Comparison of ENCODE assay signal across 31 cellular contexts in genomic region chr2:88080545-88080944, GRCh38. TPM values are rescaled to one million over a fixed set of nuclear protein-coding genes. Genes with fewer than 3 reads are reported as not detected.
"Had no signal": no experiment of that assay in that cellular context is flagged by ENCODE, and none has a peak within 500 bp of the region (broad histone marks: within the 10 kb centered on the region; RNA-seq: fewer than 3 reads in every experiment).

No MANE protein-coding gene starts in this region.

- H3K4me1 ChIP-seq: colonic mucosa, left lung, stomach, thyroid gland, upper lobe of right lung had no signal

- H3K27me3 ChIP-seq: colonic mucosa, heart right ventricle, left lung, ovary, thyroid gland, upper lobe of right lung had no signal

- H3K36me3 Mint-ChIP-seq: activated CD8-positive, alpha-beta memory T cell treated with anti-CD3 and anti-CD28 coated beads, Interleukin-2, amount 10 ng/mL, durations not matched to agents 7 days and 5 days; activated naive CD4-positive, alpha-beta T cell treated with anti-CD3 and anti-CD28 coated beads, Interleukin-2, amount 50 U/mL, for 72 hours; naive B cell; stimulated activated naive B cell treated with anti-CD40 and anti-IgM and Interleukin-4, amounts not matched to agents 10 μg/mL and 1 μg/mL and 100 μg/mL, for 72 hours had no signal

- DNase-seq: activated CD4-positive, alpha-beta T cell treated with anti-CD3 and anti-CD28 coated beads for 36 hours; activated CD4-positive, CD25-positive, alpha-beta regulatory T cell; activated CD8-positive, alpha-beta memory T cell treated with anti-CD3 and anti-CD28 coated beads, Interleukin-2, amount 10 ng/mL, durations not matched to agents 7 days and 5 days; activated CD8-positive, alpha-beta T cell treated with anti-CD3 and anti-CD28 coated beads, Interleukin-2, amount 10 ng/mL, durations not matched to agents 7 days and 5 days; activated naive CD4-positive, alpha-beta T cell; activated T-cell treated with anti-CD3 and anti-CD28 coated beads, Interleukin-2, amount 50 U/mL, for 48 hours; cerebellar nuclear complex; colonic mucosa; effector memory CD4-positive, alpha-beta T cell; heart right ventricle; kidney glomerular epithelial cell; left lung; naive B cell; nephron progenitor cell; ovary; retina; stimulated activated CD4-positive, alpha-beta T cell treated with anti-CD3 and anti-CD28 coated beads, Interleukin-15, amount 100 ng/mL, for 24 hours; stimulated activated CD4-positive, alpha-beta T cell treated with anti-CD3 and anti-CD28 coated beads, Interleukin-2, amount 100 ng/mL, for 24 hours; stimulated activated naive B cell treated with anti-CD40 and anti-IgM and Interleukin-4, amounts not matched to agents 10 μg/mL and 1 μg/mL and 100 μg/mL, for 72 hours; stomach; T-helper 1 cell; thyroid gland; upper lobe of right lung had no signal

- H3K9me3 ChIP-seq: colonic mucosa, heart right ventricle, left lung, ovary, stomach, thyroid gland, upper lobe of right lung had no signal

- H3K27ac ChIP-seq: colonic mucosa, left lung, ovary, stomach, thyroid gland, upper lobe of right lung had no signal

- H3K4me3 Mint-ChIP-seq: activated CD4-positive, alpha-beta T cell treated with anti-CD3 and anti-CD28 coated beads for 36 hours; activated CD8-positive, alpha-beta memory T cell treated with anti-CD3 and anti-CD28 coated beads, Interleukin-2, amount 10 ng/mL, durations not matched to agents 7 days and 5 days; activated CD8-positive, alpha-beta T cell treated with anti-CD3 and anti-CD28 coated beads, Interleukin-2, amount 10 ng/mL, durations not matched to agents 7 days and 5 days; naive B cell; nephron progenitor cell; stimulated activated naive B cell treated with anti-CD40 and anti-IgM and Interleukin-4, amounts not matched to agents 10 μg/mL and 1 μg/mL and 100 μg/mL, for 72 hours; T-helper 2 cell treated with Interferon-gamma antibody and Interleukin-4, amounts not matched to agents 5 μg/mL and 100 μg/mL, for 36 hours had no signal

- H3K36me3 ChIP-seq: colonic mucosa, left lung, ovary, stomach, thyroid gland, upper lobe of right lung had no signal

- H3K27me3 Mint-ChIP-seq: activated CD4-positive, alpha-beta T cell treated with anti-CD3 and anti-CD28 coated beads for 36 hours; activated CD8-positive, alpha-beta memory T cell treated with anti-CD3 and anti-CD28 coated beads, Interleukin-2, amount 10 ng/mL, durations not matched to agents 7 days and 5 days; progenitor cell of endocrine pancreas had no signal

- FAIRE-seq: bronchial epithelial cell had no signal

- H3K9me3 Mint-ChIP-seq: activated naive CD4-positive, alpha-beta T cell treated with anti-CD3 and anti-CD28 coated beads, Interleukin-2, amount 50 U/mL, for 72 hours; naive B cell; nephron progenitor cell; stimulated activated naive B cell treated with anti-CD40 and anti-IgM and Interleukin-4, amounts not matched to agents 10 μg/mL and 1 μg/mL and 100 μg/mL, for 72 hours; T-helper 2 cell treated with Interferon-gamma antibody and Interleukin-4, amounts not matched to agents 5 μg/mL and 100 μg/mL, for 36 hours had no signal

- H3K4me3 ChIP-seq: colonic mucosa, heart right ventricle, left lung, lung, ovary, stomach, thyroid gland, upper lobe of right lung had no signal

- H3K4me1 Mint-ChIP-seq: activated CD4-positive, alpha-beta T cell treated with anti-CD3 and anti-CD28 coated beads for 36 hours; activated CD8-positive, alpha-beta memory T cell treated with anti-CD3 and anti-CD28 coated beads, Interleukin-2, amount 10 ng/mL, durations not matched to agents 7 days and 5 days; naive B cell; nephron progenitor cell; stimulated activated naive B cell treated with anti-CD40 and anti-IgM and Interleukin-4, amounts not matched to agents 10 μg/mL and 1 μg/mL and 100 μg/mL, for 72 hours had no signal

- H3K27ac Mint-ChIP-seq: activated CD4-positive, alpha-beta T cell treated with anti-CD3 and anti-CD28 coated beads for 36 hours; activated CD8-positive, alpha-beta memory T cell treated with anti-CD3 and anti-CD28 coated beads, Interleukin-2, amount 10 ng/mL, durations not matched to agents 7 days and 5 days; activated CD8-positive, alpha-beta T cell treated with anti-CD3 and anti-CD28 coated beads, Interleukin-2, amount 10 ng/mL, durations not matched to agents 7 days and 5 days; activated naive CD4-positive, alpha-beta T cell treated with anti-CD3 and anti-CD28 coated beads, Interleukin-2, amount 50 U/mL, for 72 hours; nephron progenitor cell; progenitor cell of endocrine pancreas; stimulated activated naive B cell treated with anti-CD40 and anti-IgM and Interleukin-4, amounts not matched to agents 10 μg/mL and 1 μg/mL and 100 μg/mL, for 72 hours; T-helper 2 cell treated with Interferon-gamma antibody and Interleukin-4, amounts not matched to agents 5 μg/mL and 100 μg/mL, for 36 hours had no signal

RNA-seq across cellular contexts. Expression of gene SMYD1, which starts 12.9 kb away (rescaled TPM):
- total RNA-seq: activated CD4-positive, alpha-beta T cell treated with anti-CD3 and anti-CD28 coated beads for 36 hours; activated CD8-positive, alpha-beta memory T cell treated with anti-CD3 and anti-CD28 coated beads, Interleukin-2, amount 10 ng/mL, durations not matched to agents 7 days and 5 days; activated CD8-positive, alpha-beta T cell treated with anti-CD3 and anti-CD28 coated beads, Interleukin-2, amount 10 ng/mL, durations not matched to agents 7 days and 5 days; activated naive CD4-positive, alpha-beta T cell treated with anti-CD3 and anti-CD28 coated beads, Interleukin-2, amount 50 U/mL, for 72 hours; bronchial epithelial cell; dermis microvascular lymphatic vessel endothelial cell; fibroblast of lung; fibroblast of villous mesenchyme; progenitor cell of endocrine pancreas; thyroid gland; upper lobe of right lung had no signal
- polyA plus RNA-seq: fibroblast of lung, lung, ovary had no signal

RNA-seq across cellular contexts. Expression of gene FABP1, which starts 47.3 kb away (rescaled TPM):
- total RNA-seq: activated CD4-positive, alpha-beta T cell treated with anti-CD3 and anti-CD28 coated beads for 36 hours; activated CD8-positive, alpha-beta memory T cell treated with anti-CD3 and anti-CD28 coated beads, Interleukin-2, amount 10 ng/mL, durations not matched to agents 7 days and 5 days; activated CD8-positive, alpha-beta T cell treated with anti-CD3 and anti-CD28 coated beads, Interleukin-2, amount 10 ng/mL, durations not matched to agents 7 days and 5 days; activated naive CD4-positive, alpha-beta T cell treated with anti-CD3 and anti-CD28 coated beads, Interleukin-2, amount 50 U/mL, for 72 hours; bronchial epithelial cell; dermis microvascular lymphatic vessel endothelial cell; fibroblast of lung; fibroblast of villous mesenchyme; heart right ventricle; left lung; thyroid gland; upper lobe of right lung had no signal
- polyA plus RNA-seq: fibroblast of lung had no signal
